ENCODE assay signal across 15 cellular contexts in genomic region chr6:41655706-41656668, GRCh38. TPM values are rescaled to one million over a fixed set of nuclear protein-coding genes. Genes with fewer than 3 reads are reported as not detected.
DNase-seq lines count a peak whose midpoint lies in the region; ATAC-seq and TF ChIP-seq lines count a peak whose summit lies in the region.
"Had no signal": no experiment of that assay in that cellular context is flagged by ENCODE, and none has a peak within 500 bp of the region (broad histone marks: within the 10 kb centered on the region; RNA-seq: fewer than 3 reads in every experiment).

No MANE protein-coding gene starts in this region.

- H3K27me3 Mint-ChIP-seq in mesothelial cell of epicardium (ENCODE audit: low read depth) = no peaks in the 10 kb centered on the region
- H3K27me3 Mint-ChIP-seq in activated CD4-positive, alpha-beta T cell treated with anti-CD3 and anti-CD28 coated beads, Interleukin-2, amount 10 ng/mL, durations not matched to agents 7 days and 5 days = peaks cover 9% of the 10 kb centered on the region

- H3K27me3 ChIP-seq in DND-41 (ENCODE audit: insufficient read depth, low read length, poor library complexity) = no peaks in the 10 kb centered on the region

- no peaks in the 10 kb centered on the region for H3K9me3 Mint-ChIP-seq in mesothelial cell of epicardium
- no peaks in the 10 kb centered on the region for H3K9me3 Mint-ChIP-seq in activated CD4-positive, alpha-beta T cell treated with anti-CD3 and anti-CD28 coated beads, Interleukin-2, amount 10 ng/mL, durations not matched to agents 7 days and 5 days
- H3K9me3 Mint-ChIP-seq: HFFc6 had no signal

- H4K20me1 ChIP-seq in DND-41 (ENCODE audit: insufficient read depth, low read length) = no peaks in the 10 kb centered on the region

- no peak overlapping the region for H3K4me3 ChIP-seq in DND-41 (ENCODE audit: low read depth in 1 of 2, low read length in 2 of 2)
- H3K4me3 ChIP-seq: esophagus muscularis mucosa, psoas muscle had no signal

- no peak overlapping the region for H3K27ac ChIP-seq in DND-41 (ENCODE audit: low read length)
- H3K27ac ChIP-seq: C4-2B, esophagus muscularis mucosa, psoas muscle had no signal

- peaks cover 62% of the 10 kb centered on the region for H3K4me1 Mint-ChIP-seq in mesothelial cell of epicardium
- H3K4me1 Mint-ChIP-seq in activated CD4-positive, alpha-beta T cell treated with anti-CD3 and anti-CD28 coated beads, Interleukin-2, amount 10 ng/mL, durations not matched to agents 7 days and 5 days = no peaks in the 10 kb centered on the region

- POLR2A ChIA-PET in activated CD4-positive, alpha-beta T cell treated with anti-CD3 and anti-CD28 coated beads, Interleukin-2, amount 10 ng/mL, durations not matched to agents 7 days and 5 days (lab: Charles Lee) = no interaction called here

- peaks cover 3% of the 10 kb centered on the region; the same call in 1 of the 2 replicates for H3K36me3 ChIP-seq in DND-41 (ENCODE audit: insufficient read depth, low read length)
- H3K36me3 ChIP-seq: esophagus muscularis mucosa had no signal

- H3K4me2 ChIP-seq in DND-41 (ENCODE audit: insufficient read depth, low read length) = no peak overlapping the region

- H3K36me3 Mint-ChIP-seq in mesothelial cell of epicardium = peaks cover 11% of the 10 kb centered on the region
- no peaks in the 10 kb centered on the region for H3K36me3 Mint-ChIP-seq in activated CD4-positive, alpha-beta T cell treated with anti-CD3 and anti-CD28 coated beads, Interleukin-2, amount 10 ng/mL, durations not matched to agents 7 days and 5 days (ENCODE audit: low read depth)

- H3K9ac ChIP-seq in DND-41 (ENCODE audit: low read depth, low read length) = no peak overlapping the region

- no peaks in the 10 kb centered on the region for H3K79me2 ChIP-seq in DND-41 (ENCODE audit: insufficient read depth, low read length)

- CTCF ChIA-PET in activated CD4-positive, alpha-beta T cell treated with anti-CD3 and anti-CD28 coated beads, Interleukin-2, amount 10 ng/mL, durations not matched to agents 7 days and 5 days (lab: Charles Lee) = interaction anchor here (0.6 to 0.7 kb wide), 2 partner anchors 27 to 92 kb away, joined by 4 read pairs; no protein-coding TSS in a partner anchor

- peak; percentile 18; the same call in 1 of the 3 replicates for ATAC-seq in DND-41 (ENCODE audit: insufficient read depth, low read depth)
- ATAC-seq: psoas muscle had no signal

- no peak overlapping the region for H3K4me3 Mint-ChIP-seq in mesothelial cell of epicardium
- no peak overlapping the region for H3K4me3 Mint-ChIP-seq in activated CD4-positive, alpha-beta T cell treated with anti-CD3 and anti-CD28 coated beads, Interleukin-2, amount 10 ng/mL, durations not matched to agents 7 days and 5 days
- H3K4me3 Mint-ChIP-seq: HFFc6 had no signal

- DNase-seq in DND-41 (no peak), NCI-H510A treated with DMSO at 0.1 percent for 48 hours (lab: John Stamatoyannopoulos, UW) (peak; percentile 50), dermis microvascular lymphatic vessel endothelial cell (ENCODE audit: low read depth in 2 of 2) (peak; percentile 71 to 86), mesothelial cell of epicardium (ENCODE audit: low spot score in 2 of 2, unreplicated experiment in 2 of 2) (no peak), NCI-H1092 (lab: John Stamatoyannopoulos, UW) (no peak), GM19240 (ENCODE audit: insufficient read length, low spot score) (no peak), SIG-M5 treated with dmso at 0.1 percent for 504 hours (lab: John Stamatoyannopoulos, UW; ENCODE audit: unreplicated experiment) (no peak)
- no peak for DNase-seq in activated CD4-positive, alpha-beta T cell treated with anti-CD3 and anti-CD28 coated beads, Interleukin-2, amount 10 ng/mL, durations not matched to agents 7 days and 5 days
- DNase-seq: amniotic stem cell, HFFc6, MV-4-11, psoas muscle, T-helper 2 cell had no signal

- no peak overlapping the region for H2AFZ ChIP-seq in DND-41 (ENCODE audit: low read depth, low read length)

- TF ChIP-seq CTCF in DND-41 (IDR thresholded peaks at IDR 0.05; ENCODE audit: borderline replicate concordance, extremely low read depth, low read length, poor library complexity, severe bottlenecking) (no peak), mesothelial cell of epicardium (IDR thresholded peaks at IDR 0.05; ENCODE audit: unreplicated experiment) (no peak)

- H3K4me1 ChIP-seq in DND-41 (ENCODE audit: insufficient read depth, low read length) = no peaks in the 10 kb centered on the region
- H3K4me1 ChIP-seq: psoas muscle had no signal

- no peaks in the 10 kb centered on the region for H3K9me3 ChIP-seq in DND-41 (ENCODE audit: insufficient read depth, low read length, severe bottlenecking)
- H3K9me3 ChIP-seq: esophagus muscularis mucosa, psoas muscle had no signal

- H3K27ac Mint-ChIP-seq in mesothelial cell of epicardium = peak overlapping the region; percentile 76
- no peak overlapping the region for H3K27ac Mint-ChIP-seq in activated CD4-positive, alpha-beta T cell treated with anti-CD3 and anti-CD28 coated beads, Interleukin-2, amount 10 ng/mL, durations not matched to agents 7 days and 5 days
- H3K27ac Mint-ChIP-seq: HFFc6 had no signal

RNA-seq across cellular contexts. Expression of gene MDFI, which starts 17.7 kb away (rescaled TPM):
- total RNA-seq in dermis microvascular lymphatic vessel endothelial cell (38.9 and 56.9 TPM in 2 replicates), mesothelial cell of epicardium (146 to 149 TPM (median 148 TPM) in 3 replicates)
- not detected for total RNA-seq in activated CD4-positive, alpha-beta T cell treated with anti-CD3 and anti-CD28 coated beads, Interleukin-2, amount 10 ng/mL, durations not matched to agents 7 days and 5 days

Comparison
In these comparisons a context has a peak if more than half of its experiments do, and no peak if none do; other contexts are left out.
1. DNase-seq: peak in NCI-H510A treated with DMSO at 0.1 percent for 48 hours (single experiment) and dermis microvascular lymphatic vessel endothelial cell (2 of 2); none in DND-41 (single experiment), mesothelial cell of epicardium (0 of 2), NCI-H1092 (single experiment), GM19240 (single experiment), SIG-M5 treated with dmso at 0.1 percent for 504 hours (single experiment) and activated CD4-positive, alpha-beta T cell treated with anti-CD3 and anti-CD28 coated beads, Interleukin-2, amount 10 ng/mL, durations not matched to agents 7 days and 5 days (single experiment).
2. RNA of gene MDFI, which starts 17.7 kb away (total RNA-seq): 146 to 149 TPM in mesothelial cell of epicardium and 38.9 to 56.9 TPM in dermis microvascular lymphatic vessel endothelial cell; not detected in activated CD4-positive, alpha-beta T cell treated with anti-CD3 and anti-CD28 coated beads, Interleukin-2, amount 10 ng/mL, durations not matched to agents 7 days and 5 days; every median in the first group is over 10 times any median in the second.